Comparison of ENCODE assay signal across 2 cellular contexts in genomic region chr9:137885121-137885520, GRCh38. TPM values are rescaled to one million over a fixed set of nuclear protein-coding genes. Genes with fewer than 3 reads are reported as not detected.
"Had no signal": no experiment of that assay in that cellular context is flagged by ENCODE, and none has a peak within 500 bp of the region (broad histone marks: within the 10 kb centered on the region; RNA-seq: fewer than 3 reads in every experiment).

No MANE protein-coding gene starts in this region.

RNA-seq across cellular contexts. Expression of gene CACNA1B, which starts 7.5 kb away (rescaled TPM):
- total RNA-seq: HT-29, IMR-90 had no signal
